ENCODE assay signal across 1 cellular context in the genomic region with DNA sequence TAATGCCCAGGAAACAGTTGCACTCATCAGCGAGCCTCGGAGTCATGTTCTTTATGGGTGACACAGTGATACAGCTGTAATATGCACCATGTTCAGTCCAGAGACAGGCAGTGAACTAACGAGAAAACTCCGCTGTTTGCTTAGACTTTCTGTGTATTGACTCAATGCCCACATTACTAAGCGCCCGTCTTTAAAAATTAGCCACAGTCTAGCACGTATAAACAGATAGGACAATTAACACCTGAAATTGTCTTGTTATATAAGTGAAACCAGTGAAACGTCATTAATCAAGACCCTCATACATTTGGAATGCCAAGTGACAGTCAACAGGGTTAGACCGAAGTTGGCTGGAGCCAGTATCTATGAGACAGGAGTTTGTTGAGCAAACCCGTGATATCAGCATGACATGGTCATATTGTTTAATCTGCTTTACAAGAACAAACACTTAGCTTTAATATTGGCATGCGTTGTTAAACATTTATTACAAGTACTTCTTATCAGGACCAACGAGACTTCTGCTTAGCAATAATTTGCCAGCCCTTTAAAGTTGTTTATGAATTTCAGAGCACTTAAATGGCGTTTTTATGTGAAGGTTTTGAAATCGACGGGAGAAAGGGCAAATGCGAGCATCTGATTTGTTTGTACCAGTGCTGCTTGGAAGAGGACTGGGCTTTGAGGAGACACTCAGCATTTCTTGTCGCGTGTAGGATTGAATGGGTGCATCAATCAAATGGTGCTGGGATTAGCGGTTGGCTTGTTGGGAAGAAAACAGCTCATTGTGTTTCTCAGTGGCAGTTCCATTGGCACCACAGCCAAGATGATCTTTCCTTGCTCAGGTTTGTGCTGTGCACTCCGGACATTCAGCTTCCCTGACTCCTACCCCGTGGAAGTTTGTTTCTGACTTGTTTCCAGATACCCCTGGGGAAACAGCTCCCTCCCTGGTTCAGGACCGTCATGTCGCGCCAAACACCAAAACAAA.
TF ChIP-seq lines count a peak whose summit lies in the region.

No MANE protein-coding gene starts in this region.

TF ChIP-seq in WTC11, 78 proteins besides CTCF, POLR2A, EP300 and RAD21 (continued from another document):
- TF ChIP-seq, protein P1, sequence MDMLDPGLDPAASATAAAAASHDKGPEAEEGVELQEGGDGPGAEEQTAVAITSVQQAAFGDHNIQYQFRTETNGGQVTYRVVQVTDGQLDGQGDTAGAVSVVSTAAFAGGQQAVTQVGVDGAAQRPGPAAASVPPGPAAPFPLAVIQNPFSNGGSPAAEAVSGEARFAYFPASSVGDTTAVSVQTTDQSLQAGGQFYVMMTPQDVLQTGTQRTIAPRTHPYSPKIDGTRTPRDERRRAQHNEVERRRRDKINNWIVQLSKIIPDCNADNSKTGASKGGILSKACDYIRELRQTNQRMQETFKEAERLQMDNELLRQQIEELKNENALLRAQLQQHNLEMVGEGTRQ (CRISPR knock-in tag; IDR thresholded peaks at IDR 0.05), result no peak
- TF ChIP-seq ZNF416 (CRISPR knock-in tag; IDR thresholded peaks at IDR 0.05) (no peak), NFE2L1 (CRISPR knock-in tag; IDR thresholded peaks at IDR 0.05) (no peak), HMGA2 (CRISPR knock-in tag; IDR thresholded peaks at IDR 0.05) (no peak), ETV6 (CRISPR knock-in tag; IDR thresholded peaks at IDR 0.05) (no peak), SMAD4 (CRISPR knock-in tag; IDR thresholded peaks at IDR 0.05) (no peak), ZNF671 (CRISPR knock-in tag; IDR thresholded peaks at IDR 0.05) (no peak)
- TF ChIP-seq, protein P2, sequence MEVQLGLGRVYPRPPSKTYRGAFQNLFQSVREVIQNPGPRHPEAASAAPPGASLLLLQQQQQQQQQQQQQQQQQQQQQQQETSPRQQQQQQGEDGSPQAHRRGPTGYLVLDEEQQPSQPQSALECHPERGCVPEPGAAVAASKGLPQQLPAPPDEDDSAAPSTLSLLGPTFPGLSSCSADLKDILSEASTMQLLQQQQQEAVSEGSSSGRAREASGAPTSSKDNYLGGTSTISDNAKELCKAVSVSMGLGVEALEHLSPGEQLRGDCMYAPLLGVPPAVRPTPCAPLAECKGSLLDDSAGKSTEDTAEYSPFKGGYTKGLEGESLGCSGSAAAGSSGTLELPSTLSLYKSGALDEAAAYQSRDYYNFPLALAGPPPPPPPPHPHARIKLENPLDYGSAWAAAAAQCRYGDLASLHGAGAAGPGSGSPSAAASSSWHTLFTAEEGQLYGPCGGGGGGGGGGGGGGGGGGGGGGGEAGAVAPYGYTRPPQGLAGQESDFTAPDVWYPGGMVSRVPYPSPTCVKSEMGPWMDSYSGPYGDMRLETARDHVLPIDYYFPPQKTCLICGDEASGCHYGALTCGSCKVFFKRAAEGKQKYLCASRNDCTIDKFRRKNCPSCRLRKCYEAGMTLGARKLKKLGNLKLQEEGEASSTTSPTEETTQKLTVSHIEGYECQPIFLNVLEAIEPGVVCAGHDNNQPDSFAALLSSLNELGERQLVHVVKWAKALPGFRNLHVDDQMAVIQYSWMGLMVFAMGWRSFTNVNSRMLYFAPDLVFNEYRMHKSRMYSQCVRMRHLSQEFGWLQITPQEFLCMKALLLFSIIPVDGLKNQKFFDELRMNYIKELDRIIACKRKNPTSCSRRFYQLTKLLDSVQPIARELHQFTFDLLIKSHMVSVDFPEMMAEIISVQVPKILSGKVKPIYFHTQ (CRISPR knock-in tag; IDR thresholded peaks at IDR 0.05), result no peak
- TF ChIP-seq, protein P3, sequence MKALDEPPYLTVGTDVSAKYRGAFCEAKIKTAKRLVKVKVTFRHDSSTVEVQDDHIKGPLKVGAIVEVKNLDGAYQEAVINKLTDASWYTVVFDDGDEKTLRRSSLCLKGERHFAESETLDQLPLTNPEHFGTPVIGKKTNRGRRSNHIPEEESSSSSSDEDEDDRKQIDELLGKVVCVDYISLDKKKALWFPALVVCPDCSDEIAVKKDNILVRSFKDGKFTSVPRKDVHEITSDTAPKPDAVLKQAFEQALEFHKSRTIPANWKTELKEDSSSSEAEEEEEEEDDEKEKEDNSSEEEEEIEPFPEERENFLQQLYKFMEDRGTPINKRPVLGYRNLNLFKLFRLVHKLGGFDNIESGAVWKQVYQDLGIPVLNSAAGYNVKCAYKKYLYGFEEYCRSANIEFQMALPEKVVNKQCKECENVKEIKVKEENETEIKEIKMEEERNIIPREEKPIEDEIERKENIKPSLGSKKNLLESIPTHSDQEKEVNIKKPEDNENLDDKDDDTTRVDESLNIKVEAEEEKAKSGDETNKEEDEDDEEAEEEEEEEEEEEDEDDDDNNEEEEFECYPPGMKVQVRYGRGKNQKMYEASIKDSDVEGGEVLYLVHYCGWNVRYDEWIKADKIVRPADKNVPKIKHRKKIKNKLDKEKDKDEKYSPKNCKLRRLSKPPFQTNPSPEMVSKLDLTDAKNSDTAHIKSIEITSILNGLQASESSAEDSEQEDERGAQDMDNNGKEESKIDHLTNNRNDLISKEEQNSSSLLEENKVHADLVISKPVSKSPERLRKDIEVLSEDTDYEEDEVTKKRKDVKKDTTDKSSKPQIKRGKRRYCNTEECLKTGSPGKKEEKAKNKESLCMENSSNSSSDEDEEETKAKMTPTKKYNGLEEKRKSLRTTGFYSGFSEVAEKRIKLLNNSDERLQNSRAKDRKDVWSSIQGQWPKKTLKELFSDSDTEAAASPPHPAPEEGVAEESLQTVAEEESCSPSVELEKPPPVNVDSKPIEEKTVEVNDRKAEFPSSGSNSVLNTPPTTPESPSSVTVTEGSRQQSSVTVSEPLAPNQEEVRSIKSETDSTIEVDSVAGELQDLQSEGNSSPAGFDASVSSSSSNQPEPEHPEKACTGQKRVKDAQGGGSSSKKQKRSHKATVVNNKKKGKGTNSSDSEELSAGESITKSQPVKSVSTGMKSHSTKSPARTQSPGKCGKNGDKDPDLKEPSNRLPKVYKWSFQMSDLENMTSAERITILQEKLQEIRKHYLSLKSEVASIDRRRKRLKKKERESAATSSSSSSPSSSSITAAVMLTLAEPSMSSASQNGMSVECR (CRISPR knock-in tag; IDR thresholded peaks at IDR 0.05; ENCODE audit: borderline replicate concordance), result no peak
